In the genomic region with DNA sequence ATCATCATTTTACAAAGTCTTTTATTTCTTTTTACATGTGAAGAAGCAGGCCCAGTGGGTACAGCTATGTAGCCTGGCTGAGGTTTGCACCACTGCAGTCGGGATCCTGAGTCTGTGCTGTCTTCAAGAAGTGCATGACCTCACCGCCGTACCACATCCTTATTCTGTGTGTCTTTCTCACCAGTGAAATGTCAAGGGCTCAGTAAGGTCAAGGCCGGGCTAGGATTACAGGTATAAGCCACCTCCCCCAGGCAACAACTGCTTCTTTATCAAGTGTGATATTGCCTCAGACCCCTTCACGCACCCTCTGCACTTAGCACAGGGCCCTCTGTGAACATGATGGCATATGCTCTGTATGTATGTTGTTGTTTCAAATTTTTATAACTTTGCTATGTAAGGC, we compare ENCODE assay signal across 19 cellular contexts.
A peak's percentile ranks its signal among the peaks of the same experiment; 100 is the strongest.
DNase-seq lines count a peak whose midpoint lies in the region; ATAC-seq and TF ChIP-seq lines count a peak whose summit lies in the region.
"Had no signal": no experiment of that assay in that cellular context is flagged by ENCODE, and none has a peak within 500 bp of the region (broad histone marks: within the 10 kb centered on the region; RNA-seq: fewer than 3 reads in every experiment).

No MANE protein-coding gene starts in this region.

- peaks cover 0 to 3% (median 0%) of the 10 kb centered on the region in 4 donors for H3K9me3 ChIP-seq in esophagus muscularis mucosa

- DNase-seq in NCI-H2171 treated with DMSO at 0.1 percent for 48 hours (lab: John Stamatoyannopoulos, UW) (peak; percentile 7), NCI-H2171 (lab: John Stamatoyannopoulos, UW) (no peak), esophagus muscularis mucosa (ENCODE audit: extremely low spot score) (peak; percentile 80)
- DNase-seq in activated CD8-positive, alpha-beta T cell treated with anti-CD3 and anti-CD28 coated beads for 36 hours: no peak
- DNase-seq in activated CD4-positive, alpha-beta T cell treated with anti-CD3 and anti-CD28 coated beads, Interleukin-2, amount 10 ng/mL, durations not matched to agents 24 days and 14 days: no peak
- DNase-seq: CD4-positive, CD25-positive, alpha-beta regulatory T cell; CD8-positive, alpha-beta memory T cell; DMS 273 treated with DMSO at 0.1 percent for 48 hours; DMS79; EL; GDM1; GM23248; H7; HCEC 1CT had no signal

- no peak for TF ChIP-seq EP300 in esophagus muscularis mucosa (IDR thresholded peaks at IDR 0.05)

- ATAC-seq in stimulated activated memory B cell treated with anti-CD40 and anti-IgM and Interleukin-4, amounts not matched to agents 10 μg/mL and 1 μg/mL and 100 μg/mL, for 72 hours: peak; percentile 31
- no peak for ATAC-seq in activated CD8-positive, alpha-beta T cell treated with anti-CD3 and anti-CD28 coated beads for 36 hours

- no peaks in the 10 kb centered on the region for H3K4me1 ChIP-seq in esophagus muscularis mucosa
- H3K4me1 ChIP-seq: BLaER1 had no signal

- no peaks in the 10 kb centered on the region for H3K4me1 Mint-ChIP-seq in stimulated activated memory B cell treated with anti-CD40 and anti-IgM and Interleukin-4, amounts not matched to agents 10 μg/mL and 1 μg/mL and 100 μg/mL, for 72 hours
- H3K4me1 Mint-ChIP-seq in activated CD8-positive, alpha-beta T cell treated with anti-CD3 and anti-CD28 coated beads for 36 hours (ENCODE audit: low read depth): no peaks in the 10 kb centered on the region
- no peaks in the 10 kb centered on the region for H3K4me1 Mint-ChIP-seq in activated CD4-positive, alpha-beta T cell treated with anti-CD3 and anti-CD28 coated beads, Interleukin-2, amount 10 ng/mL, durations not matched to agents 24 days and 14 days
- H3K4me1 Mint-ChIP-seq: B cell; CD4-positive, CD25-positive, alpha-beta regulatory T cell; CD8-positive, alpha-beta memory T cell had no signal

- H3K27ac ChIP-seq in esophagus muscularis mucosa (replicated peaks in 1 of 4): no peak overlapping the region
- H3K27ac ChIP-seq: 22Rv1, BLaER1, C4-2B, GM23248 had no signal

- no peaks in the 10 kb centered on the region for H3K9me3 Mint-ChIP-seq in stimulated activated memory B cell treated with anti-CD40 and anti-IgM and Interleukin-4, amounts not matched to agents 10 μg/mL and 1 μg/mL and 100 μg/mL, for 72 hours
- H3K9me3 Mint-ChIP-seq in activated CD8-positive, alpha-beta T cell treated with anti-CD3 and anti-CD28 coated beads for 36 hours: no peaks in the 10 kb centered on the region
- no peaks in the 10 kb centered on the region for H3K9me3 Mint-ChIP-seq in activated CD4-positive, alpha-beta T cell treated with anti-CD3 and anti-CD28 coated beads, Interleukin-2, amount 10 ng/mL, durations not matched to agents 24 days and 14 days

- no peak overlapping the region for H3K27ac Mint-ChIP-seq in stimulated activated memory B cell treated with anti-CD40 and anti-IgM and Interleukin-4, amounts not matched to agents 10 μg/mL and 1 μg/mL and 100 μg/mL, for 72 hours
- no peak overlapping the region for H3K27ac Mint-ChIP-seq in activated CD8-positive, alpha-beta T cell treated with anti-CD3 and anti-CD28 coated beads for 36 hours
- no peak overlapping the region for H3K27ac Mint-ChIP-seq in activated CD4-positive, alpha-beta T cell treated with anti-CD3 and anti-CD28 coated beads, Interleukin-2, amount 10 ng/mL, durations not matched to agents 24 days and 14 days
- H3K27ac Mint-ChIP-seq: B cell; CD4-positive, CD25-positive, alpha-beta regulatory T cell; CD8-positive, alpha-beta memory T cell had no signal

- no peak overlapping the region for H3K4me3 Mint-ChIP-seq in stimulated activated memory B cell treated with anti-CD40 and anti-IgM and Interleukin-4, amounts not matched to agents 10 μg/mL and 1 μg/mL and 100 μg/mL, for 72 hours
- H3K4me3 Mint-ChIP-seq in activated CD8-positive, alpha-beta T cell treated with anti-CD3 and anti-CD28 coated beads for 36 hours: no peak overlapping the region
- H3K4me3 Mint-ChIP-seq in activated CD4-positive, alpha-beta T cell treated with anti-CD3 and anti-CD28 coated beads, Interleukin-2, amount 10 ng/mL, durations not matched to agents 24 days and 14 days: no peak overlapping the region
- H3K4me3 Mint-ChIP-seq: B cell; CD4-positive, CD25-positive, alpha-beta regulatory T cell; CD8-positive, alpha-beta memory T cell had no signal

- no peaks in the 10 kb centered on the region for H3K27me3 Mint-ChIP-seq in stimulated activated memory B cell treated with anti-CD40 and anti-IgM and Interleukin-4, amounts not matched to agents 10 μg/mL and 1 μg/mL and 100 μg/mL, for 72 hours
- H3K27me3 Mint-ChIP-seq in activated CD8-positive, alpha-beta T cell treated with anti-CD3 and anti-CD28 coated beads for 36 hours: no peaks in the 10 kb centered on the region
- H3K27me3 Mint-ChIP-seq in activated CD4-positive, alpha-beta T cell treated with anti-CD3 and anti-CD28 coated beads, Interleukin-2, amount 10 ng/mL, durations not matched to agents 24 days and 14 days: no peaks in the 10 kb centered on the region
- H3K27me3 Mint-ChIP-seq: B cell; CD4-positive, CD25-positive, alpha-beta regulatory T cell; CD8-positive, alpha-beta memory T cell had no signal

- no peak overlapping the region for H3K4me3 ChIP-seq in esophagus muscularis mucosa
- H3K4me3 ChIP-seq: BLaER1, GM23248 had no signal

- TF ChIP-seq CTCF in esophagus muscularis mucosa (IDR thresholded peaks at IDR 0.05): no peak
- no peak for TF ChIP-seq CTCF in activated CD8-positive, alpha-beta T cell treated with anti-CD3 and anti-CD28 coated beads for 36 hours (IDR thresholded peaks at IDR 0.05)

- intact Hi-C loops in esophagus muscularis mucosa (cut with DNase I): no loop called here
- intact Hi-C loops in activated CD8-positive, alpha-beta T cell treated with anti-CD3 and anti-CD28 coated beads for 36 hours (cut with micrococcal nuclease): no loop called here
- intact Hi-C loops in activated CD4-positive, alpha-beta T cell treated with anti-CD3 and anti-CD28 coated beads, Interleukin-2, amount 10 ng/mL, durations not matched to agents 24 days and 14 days (cut with micrococcal nuclease): no loop called here

- CTCF ChIA-PET in activated CD8-positive, alpha-beta T cell treated with anti-CD3 and anti-CD28 coated beads for 36 hours (lab: Charles Lee): no interaction called here

- WGBS in esophagus muscularis mucosa: 85% methylated on average over 5 of the region's 5 CpGs

- H3K27me3 ChIP-seq in esophagus muscularis mucosa: no peaks in the 10 kb centered on the region
- H3K27me3 ChIP-seq: BLaER1 had no signal

- TF ChIP-seq POLR2A in esophagus muscularis mucosa (IDR thresholded peaks at IDR 0.05; ENCODE audit: low read depth): no peak

- no peaks in the 10 kb centered on the region for H3K36me3 Mint-ChIP-seq in stimulated activated memory B cell treated with anti-CD40 and anti-IgM and Interleukin-4, amounts not matched to agents 10 μg/mL and 1 μg/mL and 100 μg/mL, for 72 hours
- H3K36me3 Mint-ChIP-seq in activated CD8-positive, alpha-beta T cell treated with anti-CD3 and anti-CD28 coated beads for 36 hours (ENCODE audit: low read depth): no peaks in the 10 kb centered on the region
- H3K36me3 Mint-ChIP-seq in activated CD4-positive, alpha-beta T cell treated with anti-CD3 and anti-CD28 coated beads, Interleukin-2, amount 10 ng/mL, durations not matched to agents 24 days and 14 days (ENCODE audit: low read depth): no peaks in the 10 kb centered on the region
- H3K36me3 Mint-ChIP-seq: CD4-positive, CD25-positive, alpha-beta regulatory T cell; CD8-positive, alpha-beta memory T cell had no signal

- POLR2A ChIA-PET in activated CD8-positive, alpha-beta T cell treated with anti-CD3 and anti-CD28 coated beads for 36 hours (lab: Charles Lee): no interaction called here

- no peaks in the 10 kb centered on the region for H3K36me3 ChIP-seq in esophagus muscularis mucosa
- H3K36me3 ChIP-seq: BLaER1 had no signal

Comparison
In these comparisons a context has a peak if more than half of its experiments do, and no peak if none do; other contexts are left out.
1. DNase-seq: peak in NCI-H2171 treated with DMSO at 0.1 percent for 48 hours (single experiment) and esophagus muscularis mucosa (single experiment); none in NCI-H2171 (single experiment), activated CD8-positive, alpha-beta T cell treated with anti-CD3 and anti-CD28 coated beads for 36 hours (single experiment) and activated CD4-positive, alpha-beta T cell treated with anti-CD3 and anti-CD28 coated beads, Interleukin-2, amount 10 ng/mL, durations not matched to agents 24 days and 14 days (single experiment).